In genomic region chr14:50875359-50876090, GRCh38 we compare ENCODE assay signal across 1 cellular context.
TF ChIP-seq lines count a peak whose summit lies in the region.

No MANE protein-coding gene starts in this region.

TF ChIP-seq in GM12878, 131 proteins besides CTCF, POLR2A, EP300 and RAD21 (continued from another document and continues in another):
- TF ChIP-seq IRF5 (IDR thresholded peaks at IDR 0.05; ENCODE audit: borderline replicate concordance) (no peak), MAX (IDR thresholded peaks at IDR 0.05; ENCODE audit: low read depth, low read length) (no peak), ZNF24 (IDR thresholded peaks at IDR 0.05) (no peak), ZBED1 (IDR thresholded peaks at IDR 0.05; ENCODE audit: borderline replicate concordance) (no peak), POU2F2 (IDR thresholded peaks at IDR 0.05; ENCODE audit: borderline replicate concordance, low read depth, low read length) (peak; percentile 59; the same call in 1 of the 3 replicates), USF2 (IDR thresholded peaks at IDR 0.05; ENCODE audit: borderline replicate concordance, low read depth, low read length) (no peak), JUNB (IDR thresholded peaks at IDR 0.05) (peak; percentile 93), HSF1 (IDR thresholded peaks at IDR 0.05; ENCODE audit: low read depth, low read length) (no peak), CBFB (IDR thresholded peaks at IDR 0.05; ENCODE audit: low read depth) (peak; percentile 98), GATAD2B (conservative IDR thresholded peaks at IDR 0.05; ENCODE audit: low read depth) (no peak), SP1 (IDR thresholded peaks at IDR 0.05; ENCODE audit: low read depth, low read length) (no peak), FOXK2 (IDR thresholded peaks at IDR 0.05) (no peak), PAX5 (IDR thresholded peaks at IDR 0.05; ENCODE audit: borderline replicate concordance, low read depth, low read length) (peak; percentile 85; the same call in 1 of the 2 replicates), SMAD1 (IDR thresholded peaks at IDR 0.05; ENCODE audit: low read depth, partially characterized antibody) (no peak), BRCA1 (IDR thresholded peaks at IDR 0.05; ENCODE audit: low read depth, low read length) (no peak), SMARCA5 (IDR thresholded peaks at IDR 0.05) (no peak), ZNF207 (IDR thresholded peaks at IDR 0.05; ENCODE audit: borderline replicate concordance) (no peak), JUND (IDR thresholded peaks at IDR 0.05; ENCODE audit: low read depth, low read length) (no peak), ZNF217 (IDR thresholded peaks at IDR 0.05) (peak; percentile 73; the same call in 1 of the 2 replicates), BACH1 (IDR thresholded peaks at IDR 0.05; ENCODE audit: borderline replicate concordance) (no peak), ZNF687 (IDR thresholded peaks at IDR 0.05) (no peak), ELK1 (IDR thresholded peaks at IDR 0.05; ENCODE audit: low read depth, low read length) (no peak), ZNF384 (IDR thresholded peaks at IDR 0.05; ENCODE audit: borderline replicate concordance, low read depth, low read length) (no peak), HDAC2 (IDR thresholded peaks at IDR 0.05) (no peak), MLLT1 (IDR thresholded peaks at IDR 0.05) (peak; percentile 90), KDM1A (IDR thresholded peaks at IDR 0.05; ENCODE audit: borderline replicate concordance) (no peak), NKRF (conservative IDR thresholded peaks at IDR 0.05) (no peak), CBX3 (IDR thresholded peaks at IDR 0.05; ENCODE audit: borderline replicate concordance, low read depth) (no peak), CREM (IDR thresholded peaks at IDR 0.05; ENCODE audit: low read depth) (no peak), NBN (IDR thresholded peaks at IDR 0.05) (peak; percentile 64; the same call in 1 of the 2 replicates), ZBTB33 (IDR thresholded peaks at IDR 0.05) (no peak), SUZ12 (IDR thresholded peaks at IDR 0.05; ENCODE audit: unreplicated experiment) (no peak), E4F1 (IDR thresholded peaks at IDR 0.05; ENCODE audit: borderline replicate concordance, partially characterized antibody) (no peak), CEBPZ (IDR thresholded peaks at IDR 0.05; ENCODE audit: low read depth, low read length) (no peak), GABPA (IDR thresholded peaks at IDR 0.05; ENCODE audit: low read depth) (0 out of 2 replicates have a peak, but pooled peaks have one; percentile 10), KLF5 (IDR thresholded peaks at IDR 0.05; ENCODE audit: partially characterized antibody) (no peak), MYB (IDR thresholded peaks at IDR 0.05; ENCODE audit: borderline replicate concordance, low read depth, low read length) (no peak), FOS (IDR thresholded peaks at IDR 0.05; ENCODE audit: borderline replicate concordance, extremely low read depth, insufficient read length) (no peak)
